Comparison of ENCODE assay signal across 13 cellular contexts in the genomic region with DNA sequence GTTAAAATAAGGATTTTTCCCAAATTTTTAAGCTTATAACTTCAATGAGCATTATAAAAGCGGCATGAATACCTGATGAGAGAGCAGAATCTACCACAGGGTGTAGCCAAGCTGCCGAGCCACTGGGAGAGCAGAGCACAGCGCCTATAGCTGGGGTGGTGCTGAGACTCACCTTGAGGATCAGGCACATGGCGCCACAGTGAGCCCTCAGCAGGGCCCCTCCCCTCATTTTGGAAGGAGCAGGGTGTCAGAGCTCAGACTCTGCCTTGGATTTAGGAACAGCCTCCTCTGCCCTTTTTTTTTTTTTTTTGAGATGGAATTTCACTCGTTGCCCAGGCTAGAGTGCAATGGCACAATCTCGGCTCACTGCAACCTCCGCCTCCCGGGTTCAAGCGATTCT.
DNase-seq lines count a peak whose midpoint lies in the region; ATAC-seq and TF ChIP-seq lines count a peak whose summit lies in the region.
"Had no signal": no experiment of that assay in that cellular context is flagged by ENCODE, and none has a peak within 500 bp of the region (broad histone marks: within the 10 kb centered on the region; RNA-seq: fewer than 3 reads in every experiment).

No MANE protein-coding gene starts in this region.

- in situ Hi-C loops in Panc1 (cut with HindIII; ENCODE audit: low pct_unique_long_range_greater_than_20kb, low sequenced_read_pairs) = no loop called here

- POLR2A ChIA-PET in Panc1 (lab: Charles Lee) = no interaction called here

- H3K27me3 Mint-ChIP-seq in activated naive CD4-positive, alpha-beta T cell treated with anti-CD3 and anti-CD28 coated beads, Interleukin-2, amount 50 U/mL, for 24 hours = no peaks in the 10 kb centered on the region

- H3K4me3 Mint-ChIP-seq in activated naive CD4-positive, alpha-beta T cell treated with anti-CD3 and anti-CD28 coated beads, Interleukin-2, amount 50 U/mL, for 24 hours = peak overlapping the region; percentile 88

- no TSS peak for BruUV-seq in Panc1 (replicated peaks; lab: Mats Ljungman, UMichigan)

- H3K27me3 ChIP-seq in Panc1 (ENCODE audit: control insufficient read depth, insufficient read depth, low read length) (no peaks in the 10 kb centered on the region), skeletal muscle tissue (ENCODE audit: control insufficient read depth in 3 of 3, insufficient read depth in 3 of 3, low read length in 3 of 3) (no peaks in the 10 kb centered on the region)
- H3K27me3 ChIP-seq: BE2C, transverse colon had no signal

- TF ChIP-seq CTCF in Panc1 (IDR thresholded peaks at IDR 0.05) = no peak

- CTCF ChIA-PET in Panc1 (lab: Charles Lee) = no interaction called here

- no peak for ATAC-seq in Panc1

- intact Hi-C loops in Panc1 (cut with micrococcal nuclease; ENCODE audit: unreplicated experiment) = no loop called here

- H3K36me3 ChIP-seq in Panc1 (ENCODE audit: control insufficient read depth, insufficient read depth, low read length) (no peaks in the 10 kb centered on the region), skeletal muscle tissue (ENCODE audit: control insufficient read depth in 3 of 3, insufficient read depth in 3 of 3, low read length in 3 of 3) (no peaks in the 10 kb centered on the region)
- H3K36me3 ChIP-seq: BE2C, transverse colon had no signal

- no peak overlapping the region for H3K4me3 ChIP-seq in Panc1 (ENCODE audit: low read depth in 2 of 2, low read length in 2 of 2)
- no peak overlapping the region for H3K4me3 ChIP-seq in skeletal muscle tissue (ENCODE audit: low read length in 3 of 3)
- H3K4me3 ChIP-seq: lung had no signal

- H3K4me1 Mint-ChIP-seq in activated naive CD4-positive, alpha-beta T cell treated with anti-CD3 and anti-CD28 coated beads, Interleukin-2, amount 50 U/mL, for 24 hours = peaks cover 84% of the 10 kb centered on the region

- no peaks in the 10 kb centered on the region for H3K9me3 Mint-ChIP-seq in activated naive CD4-positive, alpha-beta T cell treated with anti-CD3 and anti-CD28 coated beads, Interleukin-2, amount 50 U/mL, for 24 hours

- peak overlapping the region; percentile 89; the same call in 1 of the 2 replicates for H3K27ac ChIP-seq in Panc1 (ENCODE audit: low read length)
- H3K27ac ChIP-seq in epithelial cell of prostate = peak overlapping the region; percentile 90
- H3K27ac ChIP-seq in skeletal muscle tissue (ENCODE audit: low read depth, low read length) = peak overlapping the region; percentile 87

- no peak for DNase-seq in activated naive CD4-positive, alpha-beta T cell (lab: John Stamatoyannopoulos, UW)
- DNase-seq in Panc1 (ENCODE audit: low read depth, low spot score) = no peak
- no peak for DNase-seq in epithelial cell of prostate (ENCODE audit: low read depth, low spot score)
- no peak for DNase-seq in NCI-H2081 (lab: John Stamatoyannopoulos, UW)
- DNase-seq in AML-193 (lab: John Stamatoyannopoulos, UW) = no peak
- DNase-seq in T-helper 9 cell = no peak
- DNase-seq: BE2C, NCI-H226, SIG-M5, transverse colon had no signal

- H3K9me3 ChIP-seq in Panc1 (ENCODE audit: control insufficient read depth, insufficient read depth, low read depth, low read length) (no peaks in the 10 kb centered on the region), skeletal muscle tissue (ENCODE audit: control insufficient read depth in 3 of 3, low read length in 3 of 3) (no peaks in the 10 kb centered on the region)
- H3K9me3 ChIP-seq: BE2C, transverse colon had no signal

- H3K27ac Mint-ChIP-seq in activated naive CD4-positive, alpha-beta T cell treated with anti-CD3 and anti-CD28 coated beads, Interleukin-2, amount 50 U/mL, for 24 hours = no peak overlapping the region

- H3K9ac ChIP-seq in skeletal muscle tissue (ENCODE audit: low read depth in 1 of 3, low read length in 3 of 3) = peak overlapping the region in 1 of 3 donors; percentile 90

- no peaks in the 10 kb centered on the region for H3K36me3 Mint-ChIP-seq in activated naive CD4-positive, alpha-beta T cell treated with anti-CD3 and anti-CD28 coated beads, Interleukin-2, amount 50 U/mL, for 24 hours

- H3K4me1 ChIP-seq in Panc1 (ENCODE audit: control insufficient read depth, insufficient read depth, low read length) (peaks cover 22% of the 10 kb centered on the region), skeletal muscle tissue (ENCODE audit: control insufficient read depth in 3 of 3, insufficient read depth in 3 of 3, low read length in 3 of 3) (peaks cover 6 to 16% (median 7%) of the 10 kb centered on the region in 3 donors)
